In genomic region chr3:8954938-8955763, GRCh38 we compare ENCODE assay signal across 8 cellular contexts. TPM values are rescaled to one million over a fixed set of nuclear protein-coding genes. Genes with fewer than 3 reads are reported as not detected.
DNase-seq lines count a peak whose midpoint lies in the region; ATAC-seq and TF ChIP-seq lines count a peak whose summit lies in the region.

No MANE protein-coding gene starts in this region.

- H3K9me3 Mint-ChIP-seq in activated CD8-positive, alpha-beta T cell treated with anti-CD3 and anti-CD28 coated beads for 36 hours, result no peaks in the 10 kb centered on the region

- H3K9me3 ChIP-seq in heart left ventricle, result no peaks in the 10 kb centered on the region

- ATAC-seq in GM21723 (IDR thresholded peaks at IDR 0.05; ENCODE audit: unreplicated experiment) (peak; percentile 83), heart left ventricle (peak; percentile 48 to 81 (median 69))
- no peak for ATAC-seq in activated CD8-positive, alpha-beta T cell treated with anti-CD3 and anti-CD28 coated beads for 36 hours

- H3K4me1 Mint-ChIP-seq in activated CD8-positive, alpha-beta T cell treated with anti-CD3 and anti-CD28 coated beads for 36 hours (ENCODE audit: low read depth), result peaks cover 20% of the 10 kb centered on the region

- no peak overlapping the region for H3K27ac Mint-ChIP-seq in activated CD8-positive, alpha-beta T cell treated with anti-CD3 and anti-CD28 coated beads for 36 hours

- TF ChIP-seq CTCF in GM06990 (IDR thresholded peaks at IDR 0.05; ENCODE audit: insufficient read depth, low read length, poor library complexity, severe bottlenecking), result no peak
- peak in 1 of 12 donors; percentile 10 for TF ChIP-seq CTCF in heart left ventricle (IDR thresholded peaks at IDR 0.05)
- TF ChIP-seq CTCF in activated CD8-positive, alpha-beta T cell treated with anti-CD3 and anti-CD28 coated beads for 36 hours (IDR thresholded peaks at IDR 0.05), result no peak

- peak; percentile 43 for DNase-seq in GM06990 (ENCODE audit: extremely low read depth, insufficient read length)
- peak; percentile 74 for DNase-seq in KBM-7
- no peak for DNase-seq in heart left ventricle
- no peak for DNase-seq in NCI-H2107 treated with DMSO at 0.1 percent for 48 hours (lab: John Stamatoyannopoulos, UW; ENCODE audit: unreplicated experiment)
- DNase-seq in activated CD8-positive, alpha-beta T cell treated with anti-CD3 and anti-CD28 coated beads for 36 hours, result no peak
- DNase-seq in HT-29 (ENCODE audit: low spot score), result no peak
- DNase-seq in stimulated activated CD4-positive, alpha-beta T cell treated with anti-CD3 and anti-CD28 coated beads, Interleukin-4, amount 100 ng/mL, for 4 hours, result no peak

- H3K36me3 ChIP-seq in GM06990 (ENCODE audit: control insufficient read depth, insufficient read depth, low read length) (peaks cover 1% of the 10 kb centered on the region; the same call in 1 of the 2 replicates), heart left ventricle (peaks cover 0 to 26% (median 0%) of the 10 kb centered on the region in 9 donors)

- CTCF ChIA-PET in activated CD8-positive, alpha-beta T cell treated with anti-CD3 and anti-CD28 coated beads for 36 hours (lab: Charles Lee), result interaction anchor here (2.3 kb wide), 1 partner anchor 347 kb away, joined by 4 read pairs; no protein-coding TSS in a partner anchor

- H3K27me3 Mint-ChIP-seq in activated CD8-positive, alpha-beta T cell treated with anti-CD3 and anti-CD28 coated beads for 36 hours, result no peaks in the 10 kb centered on the region

- WGBS in heart left ventricle, 4 donors, result 53 to 63% (median 61%) methylated on average over 4 of the region's 4 CpGs

- H3K27ac ChIP-seq in heart left ventricle, result peak overlapping the region in 3 of 12 donors; percentile 24 to 33 (median 31)

- intact Hi-C loops in heart left ventricle (cut with DNase I), result loop anchor here in 1 of 10 donors (10.0 kb wide), 1 partner anchor 290 kb away; no protein-coding TSS in a partner anchor
- intact Hi-C loops in activated CD8-positive, alpha-beta T cell treated with anti-CD3 and anti-CD28 coated beads for 36 hours (cut with micrococcal nuclease), result no loop called here

- no peaks in the 10 kb centered on the region for H3K27me3 ChIP-seq in GM06990 (replicated peaks; ENCODE audit: control insufficient read depth, insufficient read depth, low read length)
- no peaks in the 10 kb centered on the region for H3K27me3 ChIP-seq in heart left ventricle

- no peak overlapping the region for H3K4me3 ChIP-seq in GM06990 (replicated peaks; ENCODE audit: low read depth, low read length)
- no peak overlapping the region for H3K4me3 ChIP-seq in heart left ventricle

- POLR2A ChIA-PET in activated CD8-positive, alpha-beta T cell treated with anti-CD3 and anti-CD28 coated beads for 36 hours (lab: Charles Lee), result interaction anchor here (0.6 to 1.5 kb wide), 2 partner anchors 8 to 17 kb away, joined by 3 read pairs; partner anchors contain the start of gene RAD18

- H3K4me3 Mint-ChIP-seq in activated CD8-positive, alpha-beta T cell treated with anti-CD3 and anti-CD28 coated beads for 36 hours, result no peak overlapping the region

- no peak for TF ChIP-seq POLR2A in heart left ventricle (IDR thresholded peaks at IDR 0.05)

- H3K36me3 Mint-ChIP-seq in activated CD8-positive, alpha-beta T cell treated with anti-CD3 and anti-CD28 coated beads for 36 hours (ENCODE audit: low read depth), result peaks cover 42% of the 10 kb centered on the region

- peaks cover 0 to 6% (median 0%) of the 10 kb centered on the region in 12 donors for H3K4me1 ChIP-seq in heart left ventricle

- in situ Hi-C loops in KBM-7 (cut with MboI; ENCODE audit: low pct_unique_long_range_greater_than_20kb, low sequenced_read_pairs), result no loop called here

RNA-seq across cellular contexts. Expression of gene RAD18, which starts 8.1 kb away (rescaled TPM):
- total RNA-seq in heart left ventricle, result 1 to 10 TPM; 1.4 to 6.1 (median 2.9) TPM
- polyA plus RNA-seq in heart left ventricle, result 1 to 10 TPM in 1 of 2 donors, under 1 TPM in 1; 0.76 to 2.2 TPM
- 10 to 100 TPM; 47.4 to 50.3 TPM for total RNA-seq in activated CD8-positive, alpha-beta T cell treated with anti-CD3 and anti-CD28 coated beads for 36 hours
- total RNA-seq in HT-29 (2014; rRNA removed; shearing (Covaris generic)), result 3.8 and 12.8 TPM in 2 replicates

Comparison
In these comparisons a context has a peak if more than half of its experiments do, and no peak if none do; other contexts are left out.
1. DNase-seq: peak in GM06990 (single experiment) and KBM-7 (single experiment); none in heart left ventricle (0 of 5), NCI-H2107 treated with DMSO at 0.1 percent for 48 hours (single experiment), activated CD8-positive, alpha-beta T cell treated with anti-CD3 and anti-CD28 coated beads for 36 hours (single experiment), HT-29 (single experiment) and stimulated activated CD4-positive, alpha-beta T cell treated with anti-CD3 and anti-CD28 coated beads, Interleukin-4, amount 100 ng/mL, for 4 hours (0 of 2).